In the genomic region with DNA sequence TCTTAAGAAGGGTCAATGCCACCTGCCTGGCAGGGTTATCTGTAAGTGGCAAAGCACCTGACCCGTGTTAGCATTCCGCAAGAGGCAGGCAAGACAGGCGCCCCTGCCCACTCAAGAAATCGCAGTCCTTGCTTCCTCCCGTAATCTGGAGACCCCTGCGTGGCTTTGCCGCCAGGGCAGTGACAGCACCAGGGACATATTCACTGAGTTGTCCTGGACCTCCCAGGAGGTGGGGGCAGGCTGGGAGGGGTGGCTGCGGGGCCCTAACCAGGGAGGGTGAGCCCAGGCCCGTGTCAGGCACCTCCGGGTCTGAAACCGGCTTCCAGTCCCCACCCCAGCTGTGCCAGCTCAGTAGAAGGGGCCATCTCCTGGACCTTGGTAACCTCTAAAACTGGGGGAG, we compare ENCODE assay signal across 19 cellular contexts. TPM values are rescaled to one million over a fixed set of nuclear protein-coding genes. Genes with fewer than 3 reads are reported as not detected.
"Had no signal": no experiment of that assay in that cellular context is flagged by ENCODE, and none has a peak within 500 bp of the region (broad histone marks: within the 10 kb centered on the region; RNA-seq: fewer than 3 reads in every experiment).

No MANE protein-coding gene starts in this region.

- H3K4me1 ChIP-seq: prostate gland, sigmoid colon, transverse colon, upper lobe of right lung, vagina had no signal

- ATAC-seq: effector memory CD8-positive, alpha-beta T cell; gastrocnemius medialis; natural killer cell; right cardiac atrium; stimulated activated naive B cell treated with anti-CD40 and anti-IgM and Interleukin-4, amounts not matched to agents 10 μg/mL and 1 μg/mL and 100 μg/mL, for 72 hours; upper lobe of right lung had no signal

- H3K9me3 ChIP-seq: gastrocnemius medialis, prostate gland, sigmoid colon, transverse colon, upper lobe of right lung, vagina had no signal

- H3K4me3 ChIP-seq: gastrocnemius medialis, lung, prostate gland, sigmoid colon, transverse colon, upper lobe of right lung, vagina had no signal

- FAIRE-seq: colon, endometrium, keratinocyte had no signal

- H3K36me3 ChIP-seq: gastrocnemius medialis, prostate gland, sigmoid colon, transverse colon, upper lobe of right lung, vagina had no signal

- H3K27ac ChIP-seq: prostate gland, sigmoid colon, transverse colon, upper lobe of right lung, vagina had no signal

- H3K27me3 ChIP-seq: gastrocnemius medialis, transverse colon, upper lobe of right lung, vagina had no signal

- DNase-seq: effector memory CD8-positive, alpha-beta T cell; erythroblast; gastrocnemius medialis; natural killer cell; right cardiac atrium; sigmoid colon; stimulated activated CD4-positive, alpha-beta T cell treated with anti-CD3 and anti-CD28 coated beads, Interleukin-4, amount 100 ng/mL, for 4 hours; stimulated activated naive B cell treated with anti-CD40 and anti-IgM and Interleukin-4, amounts not matched to agents 10 μg/mL and 1 μg/mL and 100 μg/mL, for 72 hours; transverse colon; upper lobe of right lung had no signal

RNA-seq across cellular contexts. Expression of a gene that starts 44.0 kb away (rescaled TPM):
- total RNA-seq: fibroblast of villous mesenchyme, gastrocnemius medialis, glomerular endothelial cell, renal cortical epithelial cell, right cardiac atrium, vagina had no signal
- polyA plus RNA-seq: keratinocyte had no signal
